21 cellular contexts compared by ENCODE assay signal in the genomic region with DNA sequence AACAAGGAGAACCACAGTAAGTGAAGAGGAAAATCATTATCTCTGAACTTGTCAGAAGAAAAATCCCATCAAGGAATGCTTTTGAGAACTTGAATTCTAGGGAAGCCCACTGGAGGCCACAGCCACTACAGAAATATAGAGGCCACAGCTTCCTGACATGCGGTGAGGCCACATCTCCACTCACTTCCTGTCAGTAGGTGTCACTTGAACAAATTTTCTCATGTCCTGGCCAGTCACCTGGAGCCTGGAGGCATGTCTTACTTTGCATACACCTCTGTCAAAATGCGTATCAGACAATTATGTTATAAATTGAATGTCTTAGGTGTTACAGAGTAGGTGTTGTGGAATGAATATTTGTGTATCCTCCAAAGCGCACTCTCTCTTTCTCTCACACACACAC.
DNase-seq lines count a peak whose midpoint lies in the region; ATAC-seq, FAIRE-seq and TF ChIP-seq lines count a peak whose summit lies in the region.
"Had no signal": no experiment of that assay in that cellular context is flagged by ENCODE, and none has a peak within 500 bp of the region (broad histone marks: within the 10 kb centered on the region; RNA-seq: fewer than 3 reads in every experiment).

No MANE protein-coding gene starts in this region.

- H3K4me1 ChIP-seq in HepG2 (ENCODE audit: insufficient read depth, low read length) = no peaks in the 10 kb centered on the region
- no peaks in the 10 kb centered on the region for H3K4me1 ChIP-seq in right lobe of liver
- H3K4me1 ChIP-seq in Loucy (ENCODE audit: insufficient read depth, low read length, poor library complexity, severe bottlenecking) = peaks cover 14% of the 10 kb centered on the region
- H3K4me1 ChIP-seq: BE2C had no signal

- H3K36me3 Mint-ChIP-seq in activated CD8-positive, alpha-beta T cell treated with anti-CD3 and anti-CD28 coated beads for 36 hours (ENCODE audit: low read depth) = no peaks in the 10 kb centered on the region
- no peaks in the 10 kb centered on the region for H3K36me3 Mint-ChIP-seq in naive thymus-derived CD8-positive, alpha-beta T cell
- H3K36me3 Mint-ChIP-seq: CD8-positive, alpha-beta T cell had no signal

- H3K27me3 Mint-ChIP-seq in activated CD8-positive, alpha-beta T cell treated with anti-CD3 and anti-CD28 coated beads for 36 hours = no peaks in the 10 kb centered on the region
- peaks cover 0 to 6% (median 0%) of the 10 kb centered on the region in 5 donors for H3K27me3 Mint-ChIP-seq in naive thymus-derived CD8-positive, alpha-beta T cell

- H3K36me3 ChIP-seq in HepG2 (replicated peaks in 1 of 2; ENCODE audit: control insufficient read depth in 1 of 2, insufficient read depth in 2 of 2, low read length in 2 of 2) (no peaks in the 10 kb centered on the region), right lobe of liver (no peaks in the 10 kb centered on the region), Loucy (ENCODE audit: insufficient read depth, low read length) (no peaks in the 10 kb centered on the region), brain microvascular endothelial cell (replicated peaks) (no peaks in the 10 kb centered on the region)
- H3K36me3 ChIP-seq: BE2C had no signal

- no peaks in the 10 kb centered on the region for H3K9me3 Mint-ChIP-seq in activated CD8-positive, alpha-beta T cell treated with anti-CD3 and anti-CD28 coated beads for 36 hours
- H3K9me3 Mint-ChIP-seq in naive thymus-derived CD8-positive, alpha-beta T cell = no peaks in the 10 kb centered on the region
- H3K9me3 Mint-ChIP-seq: CD8-positive, alpha-beta T cell; HFFc6 had no signal

- no peak overlapping the region for H3K4me3 ChIP-seq in HepG2 (replicated peaks in 1 of 3; ENCODE audit: insufficient read depth in 1 of 3, low read depth in 2 of 3, low read length in 3 of 3)
- H3K4me3 ChIP-seq in right lobe of liver = no peak overlapping the region
- no peak overlapping the region for H3K4me3 ChIP-seq in Loucy (ENCODE audit: low read length, poor library complexity, severe bottlenecking)
- H3K4me3 ChIP-seq in brain microvascular endothelial cell (ENCODE audit: low read depth, low read length) = no peak overlapping the region

- no peak for TF ChIP-seq POLR2A in HepG2 (IDR thresholded peaks at IDR 0.05; ENCODE audit: insufficient read depth in 1 of 2, low read depth in 2 of 2, low read length in 2 of 2)
- TF ChIP-seq POLR2A in right lobe of liver (IDR thresholded peaks at IDR 0.05) = no peak

- no peak for FAIRE-seq in HepG2 (lab: Jason Lieb, UNC)
- FAIRE-seq: D721Med had no signal

- intact Hi-C loops in HepG2 (cut with micrococcal nuclease; ENCODE audit: unreplicated experiment) (no loop called here), right lobe of liver (cut with DNase I) (no loop called here)
- intact Hi-C loops in activated CD8-positive, alpha-beta T cell treated with anti-CD3 and anti-CD28 coated beads for 36 hours (cut with micrococcal nuclease) = no loop called here

- H3K27ac ChIP-seq in HepG2 (ENCODE audit: extremely low read length, insufficient read depth, low read length) = no peak overlapping the region
- no peak overlapping the region for H3K27ac ChIP-seq in right lobe of liver
- H3K27ac ChIP-seq in brain microvascular endothelial cell = no peak overlapping the region
- H3K27ac ChIP-seq: KMS-11 had no signal

- no peak overlapping the region for H3K27ac Mint-ChIP-seq in activated CD8-positive, alpha-beta T cell treated with anti-CD3 and anti-CD28 coated beads for 36 hours
- peak overlapping the region in 3 of 10 donors; percentile 17 to 56 (median 49) for H3K27ac Mint-ChIP-seq in naive thymus-derived CD8-positive, alpha-beta T cell
- H3K27ac Mint-ChIP-seq: CD8-positive, alpha-beta T cell; HFFc6 had no signal

- H3K79me2 ChIP-seq in HepG2 (ENCODE audit: insufficient read depth, low read length) (no peaks in the 10 kb centered on the region), Loucy (ENCODE audit: insufficient read depth, low read length) (no peaks in the 10 kb centered on the region)

- H2AFZ ChIP-seq in HepG2 (ENCODE audit: low read length) (no peak overlapping the region), Loucy (ENCODE audit: low read length) (no peak overlapping the region)

- DNase-seq in HepG2 (ENCODE audit: low spot score) (no peak), right lobe of liver (no peak), SHP77 (lab: John Stamatoyannopoulos, UW) (no peak), brain microvascular endothelial cell (no peak)
- peak; percentile 22 for DNase-seq in activated CD8-positive, alpha-beta T cell treated with anti-CD3 and anti-CD28 coated beads for 36 hours
- DNase-seq in naive thymus-derived CD8-positive, alpha-beta T cell = peak in 2 of 10 donors; percentile 28 to 42
- DNase-seq: BE2C, DMS79 treated with DMSO at 0.1 percent for 48 hours, GDM1, HFFc6, MM.1S, NCI-H1105, NCI-H187, NCI-H2171, NCI-H510A, NCI-H82, SIG-M5 had no signal

- no peak overlapping the region for H3K4me3 Mint-ChIP-seq in activated CD8-positive, alpha-beta T cell treated with anti-CD3 and anti-CD28 coated beads for 36 hours
- H3K4me3 Mint-ChIP-seq in naive thymus-derived CD8-positive, alpha-beta T cell = peak overlapping the region in 2 of 10 donors; percentile 7 to 22
- H3K4me3 Mint-ChIP-seq: CD8-positive, alpha-beta T cell; HFFc6 had no signal

- no peak for ATAC-seq in HepG2
- no peak for ATAC-seq in right lobe of liver
- peak; percentile 27 for ATAC-seq in activated CD8-positive, alpha-beta T cell treated with anti-CD3 and anti-CD28 coated beads for 36 hours
- ATAC-seq in naive thymus-derived CD8-positive, alpha-beta T cell = peak; percentile 30 to 39
- ATAC-seq: CD8-positive, alpha-beta T cell had no signal

- 27% methylated on average over 3 of the region's 3 CpGs for WGBS in HepG2 (ENCODE audit: low lambda C conversion rate)
- WGBS in right lobe of liver (ENCODE audit: insufficient coverage, low coverage, low lambda C conversion rate, missing lambda C conversion rate) = 82% methylated on average over 3 of the region's 3 CpGs

- H3K9me3 ChIP-seq in HepG2 (ENCODE audit: low read length) (no peaks in the 10 kb centered on the region), right lobe of liver (no peaks in the 10 kb centered on the region), Loucy (ENCODE audit: insufficient read depth, low read depth, low read length) (no peaks in the 10 kb centered on the region)
- H3K9me3 ChIP-seq: BE2C had no signal

- H3F3A ChIP-seq in Loucy (ENCODE audit: low read depth) = no peaks in the 10 kb centered on the region

- TF ChIP-seq RAD21 in HepG2 (CRISPR knock-in tag; IDR thresholded peaks at IDR 0.05) = no peak

- H3K27me3 ChIP-seq in HepG2 (ENCODE audit: control insufficient read depth in 1 of 2, insufficient read depth in 2 of 2, low read length in 2 of 2) (no peaks in the 10 kb centered on the region), right lobe of liver (peaks cover 0 to 4% of the 10 kb centered on the region in 2 donors), Loucy (ENCODE audit: insufficient read depth, low read length, poor library complexity, severe bottlenecking) (no peaks in the 10 kb centered on the region), brain microvascular endothelial cell (replicated peaks) (no peaks in the 10 kb centered on the region)
- H3K27me3 ChIP-seq: BE2C had no signal

- in situ Hi-C loops in HepG2 (cut with HindIII; ENCODE audit: extremely low pct_ligation_motif_present, low pct_unique_long_range_greater_than_20kb) = no loop called here
- in situ Hi-C loops in brain microvascular endothelial cell (cut with HindIII; ENCODE audit: low pct_ligation_motif_present, low sequenced_read_pairs) = no loop called here

- no TSS peak for BruUV-seq in HepG2 (replicated peaks; lab: Mats Ljungman, UMichigan)

- H4K20me1 ChIP-seq in HepG2 (ENCODE audit: insufficient read depth, low read length) (no peaks in the 10 kb centered on the region), Loucy (ENCODE audit: insufficient read depth, low read length, poor library complexity, severe bottlenecking) (no peaks in the 10 kb centered on the region)

- POLR2A ChIA-PET in HepG2 (lab: Yijun Ruan, JAX) = no interaction called here
- POLR2A ChIA-PET in activated CD8-positive, alpha-beta T cell treated with anti-CD3 and anti-CD28 coated beads for 36 hours (lab: Charles Lee) = no interaction called here
- POLR2A ChIA-PET in naive thymus-derived CD8-positive, alpha-beta T cell (lab: Charles Lee) = no interaction called here

- H3K4me2 ChIP-seq in HepG2 (ENCODE audit: low read depth, low read length) (no peak overlapping the region), Loucy (ENCODE audit: low read depth, low read length, poor library complexity, severe bottlenecking) (peak overlapping the region; percentile 44)
- H3K4me2 ChIP-seq: KMS-11 had no signal

- H3K9me2 ChIP-seq in Loucy (replicated peaks; ENCODE audit: low read depth, low read length) = no peaks in the 10 kb centered on the region

- TF ChIP-seq EP300 in HepG2 (IDR thresholded peaks at IDR 0.05; ENCODE audit: low read depth in 2 of 2, low read length in 2 of 2) = no peak
- no peak for TF ChIP-seq EP300 in HepG2 (CRISPR knock-in tag; IDR thresholded peaks at IDR 0.05; ENCODE audit: borderline replicate concordance)

- H3K4me1 Mint-ChIP-seq in activated CD8-positive, alpha-beta T cell treated with anti-CD3 and anti-CD28 coated beads for 36 hours (ENCODE audit: low read depth) = peaks cover 12% of the 10 kb centered on the region
- H3K4me1 Mint-ChIP-seq in naive thymus-derived CD8-positive, alpha-beta T cell = peaks cover 0 to 15% (median 10%) of the 10 kb centered on the region in 4 donors

- H3K9ac ChIP-seq in HepG2 (ENCODE audit: insufficient read depth, low read depth, low read length) (no peak overlapping the region), Loucy (ENCODE audit: low read depth, low read length, poor library complexity, severe bottlenecking) (no peak overlapping the region)
- H3K9ac ChIP-seq: KMS-11 had no signal

- CTCF ChIA-PET in HepG2 (lab: Yijun Ruan, JAX; ENCODE audit: low intra/inter-chr PET ratio, low total read pairs) = no interaction called here
- CTCF ChIA-PET in activated CD8-positive, alpha-beta T cell treated with anti-CD3 and anti-CD28 coated beads for 36 hours (lab: Charles Lee) = interaction anchor here (1.0 to 1.6 kb wide), 2 partner anchors 16 to 351 kb away, joined by 6 read pairs; no protein-coding TSS in a partner anchor

- TF ChIP-seq CTCF in HepG2 (CRISPR knock-in tag; IDR thresholded peaks at IDR 0.05) (no peak), right lobe of liver (IDR thresholded peaks at IDR 0.05) (no peak), Loucy (conservative IDR thresholded peaks at IDR 0.05; ENCODE audit: low read length) (no peak), brain microvascular endothelial cell (IDR thresholded peaks at IDR 0.05; ENCODE audit: low read depth, low read length, missing control alignments) (no peak)
- no peak for TF ChIP-seq CTCF in activated CD8-positive, alpha-beta T cell treated with anti-CD3 and anti-CD28 coated beads for 36 hours (IDR thresholded peaks at IDR 0.05)

TF ChIP-seq in HepG2, 621 proteins besides CTCF, POLR2A, EP300 and RAD21:
- TF ChIP-seq GABPA (IDR thresholded peaks at IDR 0.05; ENCODE audit: low read depth, low read length) (no peak), GABPA (CRISPR knock-in tag; IDR thresholded peaks at IDR 0.05; ENCODE audit: low read depth) (peak; percentile 17; the same call in 1 of the 2 replicates), ZNF709 (CRISPR knock-in tag; IDR thresholded peaks at IDR 0.05) (no peak), ZNF34 (CRISPR knock-in tag; IDR thresholded peaks at IDR 0.05; ENCODE audit: borderline replicate concordance) (no peak), POLR2AphosphoS5 (IDR thresholded peaks at IDR 0.05; ENCODE audit: low read depth, low read length) (no peak)

Comparison
In these comparisons a context has a peak if more than half of its experiments do, and no peak if none do; other contexts are left out.
1. ATAC-seq: peak in activated CD8-positive, alpha-beta T cell treated with anti-CD3 and anti-CD28 coated beads for 36 hours (single experiment) and naive thymus-derived CD8-positive, alpha-beta T cell (2 of 2); none in HepG2 (single experiment) and right lobe of liver (0 of 4).